9 cellular contexts compared by ENCODE assay signal in the genomic region with DNA sequence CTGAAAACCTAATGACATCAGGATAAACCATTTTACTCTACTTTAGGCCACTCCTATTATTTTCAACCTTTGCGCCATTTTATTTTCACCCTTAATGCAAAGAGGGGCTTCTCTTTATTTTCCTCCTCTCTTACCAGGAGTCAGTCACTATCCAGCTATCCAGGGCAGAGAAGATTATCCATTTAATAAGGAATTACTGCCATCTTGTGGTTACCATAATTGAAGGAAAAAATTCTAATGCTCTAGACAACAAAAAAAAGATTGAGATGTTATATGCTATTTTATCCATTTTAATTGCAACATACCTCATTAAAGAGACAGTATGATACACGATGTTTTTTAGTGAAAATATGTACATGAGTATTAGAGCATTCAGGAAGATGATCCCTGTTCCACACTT.
A peak's percentile ranks its signal among the peaks of the same experiment; 100 is the strongest.
DNase-seq lines count a peak whose midpoint lies in the region; ATAC-seq and TF ChIP-seq lines count a peak whose summit lies in the region.
"Had no signal": no experiment of that assay in that cellular context is flagged by ENCODE, and none has a peak within 500 bp of the region (broad histone marks: within the 10 kb centered on the region; RNA-seq: fewer than 3 reads in every experiment).

No MANE protein-coding gene starts in this region.

- H3K27me3 ChIP-seq in DND-41 (ENCODE audit: insufficient read depth, low read length, poor library complexity) (no peaks in the 10 kb centered on the region), adrenal gland (peaks cover 9% of the 10 kb centered on the region)

- no peak overlapping the region for H3K4me3 ChIP-seq in DND-41 (ENCODE audit: low read depth in 1 of 2, low read length in 2 of 2)
- no peak overlapping the region for H3K4me3 ChIP-seq in NB4 (ENCODE audit: low read depth, low read length)
- H3K4me3 ChIP-seq in adrenal gland, result no peak overlapping the region

- TF ChIP-seq CTCF in DND-41 (IDR thresholded peaks at IDR 0.05; ENCODE audit: borderline replicate concordance, extremely low read depth, low read length, poor library complexity, severe bottlenecking) (peak; percentile 41), NB4 (IDR thresholded peaks at IDR 0.05; ENCODE audit: low read depth, low read length) (no peak), adrenal gland (IDR thresholded peaks at IDR 0.05) (peak in 4 of 6 experiments; percentile 24 to 46 (median 28))

- H3K36me3 ChIP-seq in DND-41 (ENCODE audit: insufficient read depth, low read length) (no peaks in the 10 kb centered on the region), adrenal gland (replicated peaks in 1 of 2) (no peaks in the 10 kb centered on the region)

- H3K4me1 ChIP-seq in DND-41 (ENCODE audit: insufficient read depth, low read length) (no peaks in the 10 kb centered on the region), adrenal gland (replicated peaks in 1 of 2) (no peaks in the 10 kb centered on the region)

- no peaks in the 10 kb centered on the region for H3K79me2 ChIP-seq in DND-41 (ENCODE audit: insufficient read depth, low read length)

- no peak overlapping the region for H2AFZ ChIP-seq in DND-41 (ENCODE audit: low read depth, low read length)

- ATAC-seq in DND-41 (ENCODE audit: insufficient read depth, low read depth), result no peak
- ATAC-seq in activated CD4-positive, CD25-positive, alpha-beta regulatory T cell treated with anti-CD3 and anti-CD28 coated beads, Interleukin-2, amount 50 U/mL, for 24 hours, result no peak
- no peak for ATAC-seq in HG02970 (IDR thresholded peaks at IDR 0.05; ENCODE audit: low FRiP score, unreplicated experiment)
- ATAC-seq: activated CD4-positive, alpha-beta T cell treated with anti-CD3 and anti-CD28 coated beads for 36 hours had no signal

- no peak for TF ChIP-seq POLR2A in NB4 (IDR thresholded peaks at IDR 0.05; ENCODE audit: extremely low read depth, insufficient read length)
- TF ChIP-seq POLR2A in adrenal gland (IDR thresholded peaks at IDR 0.05), result no peak

- DNase-seq in DND-41 (no peak), NB4 (ENCODE audit: low read depth) (peak; percentile 12), adrenal gland (no peak), lung microvascular endothelial cell (ENCODE audit: low read depth in 2 of 2) (peak; percentile 26 to 28), occipital lobe (lab: John Stamatoyannopoulos, UW) (no peak), islet precursor cell (no peak)
- DNase-seq: activated CD4-positive, alpha-beta T cell treated with anti-CD3 and anti-CD28 coated beads for 36 hours had no signal

- WGBS in adrenal gland, 4 donors, result 26 to 45% (median 37%) methylated on average over 2 of the region's 2 CpGs

- intact Hi-C loops in adrenal gland (cut with DNase I), result loop anchor here in 1 of 2 donors (10.0 kb wide), 1 partner anchor 394 kb away; no protein-coding TSS in a partner anchor

- no peak overlapping the region for H3K4me2 ChIP-seq in DND-41 (ENCODE audit: insufficient read depth, low read length)

- no peak overlapping the region for H3K9ac ChIP-seq in DND-41 (ENCODE audit: low read depth, low read length)

- H4K20me1 ChIP-seq in DND-41 (ENCODE audit: insufficient read depth, low read length), result no peaks in the 10 kb centered on the region

- H3K9me3 ChIP-seq in DND-41 (ENCODE audit: insufficient read depth, low read length, severe bottlenecking), result no peaks in the 10 kb centered on the region
- H3K9me3 ChIP-seq in adrenal gland (replicated peaks in 1 of 3), result no peaks in the 10 kb centered on the region

- no peak overlapping the region for H3K27ac ChIP-seq in DND-41 (ENCODE audit: low read length)
- no peak overlapping the region for H3K27ac ChIP-seq in adrenal gland

Comparison
In these comparisons a context has a peak if more than half of its experiments do, and no peak if none do; other contexts are left out.
1. DNase-seq: peak in NB4 (single experiment) and lung microvascular endothelial cell (2 of 2); none in DND-41 (single experiment), adrenal gland (0 of 7), occipital lobe (single experiment) and islet precursor cell (single experiment).